8 cellular contexts compared by ENCODE assay signal in the genomic region with DNA sequence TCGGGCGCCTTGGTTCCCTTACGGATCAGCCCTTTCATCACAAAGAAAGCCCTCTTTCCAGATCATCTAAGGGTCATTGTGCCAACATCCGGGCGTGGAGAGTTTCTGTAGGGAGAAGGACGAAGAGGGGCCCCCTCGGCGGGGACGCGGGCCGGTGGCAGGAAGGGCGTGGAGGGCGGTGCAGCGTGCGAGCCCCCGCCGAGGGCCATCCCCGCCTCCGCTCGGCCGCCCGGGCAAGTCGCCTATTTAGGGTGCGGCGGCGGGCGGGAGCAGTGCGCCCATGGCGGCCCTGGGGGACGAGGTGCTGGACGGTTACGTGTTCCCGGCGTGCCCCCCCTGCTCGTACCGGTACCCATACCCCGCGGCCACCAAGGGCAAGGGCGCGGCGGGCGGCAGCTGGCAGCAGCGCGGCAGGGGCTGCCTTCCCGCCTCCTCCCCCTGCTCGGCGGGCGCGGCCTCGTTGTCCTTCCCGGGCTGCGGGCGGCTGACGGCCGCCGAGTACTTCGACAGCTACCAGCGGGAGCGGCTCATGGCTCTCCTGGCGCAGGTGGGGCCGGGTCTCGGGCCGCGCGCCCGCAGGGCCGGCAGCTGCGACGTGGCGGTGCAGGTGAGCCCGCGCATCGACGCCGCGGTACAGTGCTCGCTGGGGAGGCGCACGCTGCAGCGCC. TPM values are rescaled to one million over a fixed set of nuclear protein-coding genes. Genes with fewer than 3 reads are reported as not detected.
A peak's percentile ranks its signal among the peaks of the same experiment; 100 is the strongest.
DNase-seq lines count a peak whose midpoint lies in the region; ATAC-seq lines count a peak whose summit lies in the region.

A gene with protein sequence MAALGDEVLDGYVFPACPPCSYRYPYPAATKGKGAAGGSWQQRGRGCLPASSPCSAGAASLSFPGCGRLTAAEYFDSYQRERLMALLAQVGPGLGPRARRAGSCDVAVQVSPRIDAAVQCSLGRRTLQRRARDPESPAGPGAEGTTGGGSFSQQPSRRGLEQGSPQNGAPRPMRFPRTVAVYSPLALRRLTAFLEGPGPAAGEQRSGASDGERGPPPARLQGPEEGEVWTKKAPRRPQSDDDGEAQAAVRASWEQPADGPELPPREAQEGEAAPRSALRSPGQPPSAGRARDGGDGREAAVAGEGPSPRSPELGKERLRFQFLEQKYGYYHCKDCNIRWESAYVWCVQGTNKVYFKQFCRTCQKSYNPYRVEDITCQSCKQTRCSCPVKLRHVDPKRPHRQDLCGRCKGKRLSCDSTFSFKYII (plus strand): TSS at position 241 of the 668 bp plus-strand sequence. CDS start 40 bp downstream, at position 281.

- intact Hi-C loops in left ventricle myocardium superior (cut with micrococcal nuclease), result no loop called here

- no peaks in the 10 kb centered on the region for H3K4me1 ChIP-seq in skeletal muscle tissue (ENCODE audit: control insufficient read depth in 3 of 3, insufficient read depth in 3 of 3, low read length in 3 of 3)

- H3K9me3 ChIP-seq in skeletal muscle tissue (ENCODE audit: control insufficient read depth in 3 of 3, low read length in 3 of 3), result no peaks in the 10 kb centered on the region

- no peak within 1 kb of the TSS for H3K9ac ChIP-seq in skeletal muscle tissue (ENCODE audit: low read depth in 1 of 3, low read length in 3 of 3)

- H3K36me3 ChIP-seq in skeletal muscle tissue (ENCODE audit: control insufficient read depth in 3 of 3, insufficient read depth in 3 of 3, low read length in 3 of 3), result no peaks in the 10 kb centered on the region

- peaks cover 35 to 53% (median 39%) of the 10 kb centered on the region in 3 donors for H3K27me3 ChIP-seq in skeletal muscle tissue (ENCODE audit: control insufficient read depth in 3 of 3, insufficient read depth in 3 of 3, low read length in 3 of 3)

- ATAC-seq in GM19438 (IDR thresholded peaks at IDR 0.05; ENCODE audit: low read depth, unreplicated experiment) (peak; percentile 47), left ventricle myocardium superior (peak; percentile 41)

- in situ Hi-C loops in G401 (cut with HindIII; ENCODE audit: low sequenced_read_pairs), result no loop called here

- H3K27ac ChIP-seq in skeletal muscle tissue (ENCODE audit: low read depth, low read length), result no peak within 1 kb of the TSS

- peak within 1 kb of the TSS in 2 of 3 donors; percentile 42 to 43 for H3K4me3 ChIP-seq in skeletal muscle tissue (ENCODE audit: low read length in 3 of 3)

- peak; percentile 59 for DNase-seq in activated CD8-positive, alpha-beta memory T cell treated with anti-CD3 and anti-CD28 coated beads for 24 hours
- no peak for DNase-seq in left ventricle myocardium superior
- DNase-seq in G401 (ENCODE audit: low spot score), result no peak
- no peak for DNase-seq in kidney tubule cell (ENCODE audit: low spot score)
- DNase-seq in cerebellar nuclear complex (lab: John Stamatoyannopoulos, UW), result no peak
- no peak for DNase-seq in activated effector memory CD4-positive, alpha-beta T cell treated with anti-CD3 and anti-CD28 coated beads, Interleukin-2, amount 50 U/mL, for 16 hours

RNA-seq across cellular contexts. Expression of the gene that starts here (rescaled TPM):
- total RNA-seq in left ventricle myocardium superior, result not detected
- total RNA-seq in skeletal muscle tissue, result not detected
- not detected in 2 replicates for total RNA-seq in G401 (2014; rRNA removed; shearing (Covaris generic))

Comparison
In these comparisons a context has a peak if more than half of its experiments do, and no peak if none do; other contexts are left out.
1. Peak in ATAC-seq in left ventricle myocardium superior; RNA of the gene not detected or under 1 TPM.